In the genomic region with DNA sequence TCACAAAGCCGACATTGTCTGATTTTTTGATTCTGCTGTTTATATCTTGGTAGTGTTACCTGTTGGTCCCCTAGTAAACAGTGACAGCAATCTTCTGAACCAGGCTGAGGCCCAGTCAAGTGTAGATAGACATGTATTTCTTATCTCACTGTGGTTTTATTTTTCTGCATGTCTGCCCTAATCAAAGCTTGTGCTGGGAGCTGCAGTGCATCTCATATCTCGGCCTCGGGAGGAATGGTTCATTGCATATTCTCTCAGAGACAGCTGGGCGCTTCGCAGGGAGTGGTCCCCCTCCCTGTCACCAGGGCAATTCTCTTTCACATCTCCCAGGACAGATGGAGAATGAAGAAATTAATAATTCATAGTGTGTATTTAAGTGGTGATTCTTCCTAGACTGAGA, we compare ENCODE assay signal across 1 cellular context.
TF ChIP-seq lines count a peak whose summit lies in the region.

No MANE protein-coding gene starts in this region.

TF ChIP-seq in SK-N-SH, 30 proteins besides CTCF, POLR2A, EP300 and RAD21 (continued from another document):
- TF ChIP-seq, protein P1, sequence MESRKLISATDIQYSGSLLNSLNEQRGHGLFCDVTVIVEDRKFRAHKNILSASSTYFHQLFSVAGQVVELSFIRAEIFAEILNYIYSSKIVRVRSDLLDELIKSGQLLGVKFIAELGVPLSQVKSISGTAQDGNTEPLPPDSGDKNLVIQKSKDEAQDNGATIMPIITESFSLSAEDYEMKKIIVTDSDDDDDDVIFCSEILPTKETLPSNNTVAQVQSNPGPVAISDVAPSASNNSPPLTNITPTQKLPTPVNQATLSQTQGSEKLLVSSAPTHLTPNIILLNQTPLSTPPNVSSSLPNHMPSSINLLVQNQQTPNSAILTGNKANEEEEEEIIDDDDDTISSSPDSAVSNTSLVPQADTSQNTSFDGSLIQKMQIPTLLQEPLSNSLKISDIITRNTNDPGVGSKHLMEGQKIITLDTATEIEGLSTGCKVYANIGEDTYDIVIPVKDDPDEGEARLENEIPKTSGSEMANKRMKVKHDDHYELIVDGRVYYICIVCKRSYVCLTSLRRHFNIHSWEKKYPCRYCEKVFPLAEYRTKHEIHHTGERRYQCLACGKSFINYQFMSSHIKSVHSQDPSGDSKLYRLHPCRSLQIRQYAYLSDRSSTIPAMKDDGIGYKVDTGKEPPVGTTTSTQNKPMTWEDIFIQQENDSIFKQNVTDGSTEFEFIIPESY (IDR thresholded peaks at IDR 0.05; ENCODE audit: borderline replicate concordance, low read depth) = no peak
- TF ChIP-seq TAF1 (IDR thresholded peaks at IDR 0.05; ENCODE audit: borderline replicate concordance, low read depth, low read length) = no peak
- TF ChIP-seq, protein P2, sequence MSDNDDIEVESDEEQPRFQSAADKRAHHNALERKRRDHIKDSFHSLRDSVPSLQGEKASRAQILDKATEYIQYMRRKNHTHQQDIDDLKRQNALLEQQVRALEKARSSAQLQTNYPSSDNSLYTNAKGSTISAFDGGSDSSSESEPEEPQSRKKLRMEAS (IDR thresholded peaks at IDR 0.05; ENCODE audit: low read depth) = no peak
- no peak for TF ChIP-seq NFIC (IDR thresholded peaks at IDR 0.05; ENCODE audit: borderline replicate concordance)
- TF ChIP-seq, protein P3, sequence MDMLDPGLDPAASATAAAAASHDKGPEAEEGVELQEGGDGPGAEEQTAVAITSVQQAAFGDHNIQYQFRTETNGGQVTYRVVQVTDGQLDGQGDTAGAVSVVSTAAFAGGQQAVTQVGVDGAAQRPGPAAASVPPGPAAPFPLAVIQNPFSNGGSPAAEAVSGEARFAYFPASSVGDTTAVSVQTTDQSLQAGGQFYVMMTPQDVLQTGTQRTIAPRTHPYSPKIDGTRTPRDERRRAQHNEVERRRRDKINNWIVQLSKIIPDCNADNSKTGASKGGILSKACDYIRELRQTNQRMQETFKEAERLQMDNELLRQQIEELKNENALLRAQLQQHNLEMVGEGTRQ (IDR thresholded peaks at IDR 0.05; ENCODE audit: borderline replicate concordance, low read depth, low read length) = no peak
- TF ChIP-seq RFX5 (IDR thresholded peaks at IDR 0.05; ENCODE audit: low read length) = no peak
- TF ChIP-seq, protein P4, sequence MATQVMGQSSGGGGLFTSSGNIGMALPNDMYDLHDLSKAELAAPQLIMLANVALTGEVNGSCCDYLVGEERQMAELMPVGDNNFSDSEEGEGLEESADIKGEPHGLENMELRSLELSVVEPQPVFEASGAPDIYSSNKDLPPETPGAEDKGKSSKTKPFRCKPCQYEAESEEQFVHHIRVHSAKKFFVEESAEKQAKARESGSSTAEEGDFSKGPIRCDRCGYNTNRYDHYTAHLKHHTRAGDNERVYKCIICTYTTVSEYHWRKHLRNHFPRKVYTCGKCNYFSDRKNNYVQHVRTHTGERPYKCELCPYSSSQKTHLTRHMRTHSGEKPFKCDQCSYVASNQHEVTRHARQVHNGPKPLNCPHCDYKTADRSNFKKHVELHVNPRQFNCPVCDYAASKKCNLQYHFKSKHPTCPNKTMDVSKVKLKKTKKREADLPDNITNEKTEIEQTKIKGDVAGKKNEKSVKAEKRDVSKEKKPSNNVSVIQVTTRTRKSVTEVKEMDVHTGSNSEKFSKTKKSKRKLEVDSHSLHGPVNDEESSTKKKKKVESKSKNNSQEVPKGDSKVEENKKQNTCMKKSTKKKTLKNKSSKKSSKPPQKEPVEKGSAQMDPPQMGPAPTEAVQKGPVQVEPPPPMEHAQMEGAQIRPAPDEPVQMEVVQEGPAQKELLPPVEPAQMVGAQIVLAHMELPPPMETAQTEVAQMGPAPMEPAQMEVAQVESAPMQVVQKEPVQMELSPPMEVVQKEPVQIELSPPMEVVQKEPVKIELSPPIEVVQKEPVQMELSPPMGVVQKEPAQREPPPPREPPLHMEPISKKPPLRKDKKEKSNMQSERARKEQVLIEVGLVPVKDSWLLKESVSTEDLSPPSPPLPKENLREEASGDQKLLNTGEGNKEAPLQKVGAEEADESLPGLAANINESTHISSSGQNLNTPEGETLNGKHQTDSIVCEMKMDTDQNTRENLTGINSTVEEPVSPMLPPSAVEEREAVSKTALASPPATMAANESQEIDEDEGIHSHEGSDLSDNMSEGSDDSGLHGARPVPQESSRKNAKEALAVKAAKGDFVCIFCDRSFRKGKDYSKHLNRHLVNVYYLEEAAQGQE (IDR thresholded peaks at IDR 0.05; ENCODE audit: low read depth, low read length) = no peak
- TF ChIP-seq, protein P5, sequence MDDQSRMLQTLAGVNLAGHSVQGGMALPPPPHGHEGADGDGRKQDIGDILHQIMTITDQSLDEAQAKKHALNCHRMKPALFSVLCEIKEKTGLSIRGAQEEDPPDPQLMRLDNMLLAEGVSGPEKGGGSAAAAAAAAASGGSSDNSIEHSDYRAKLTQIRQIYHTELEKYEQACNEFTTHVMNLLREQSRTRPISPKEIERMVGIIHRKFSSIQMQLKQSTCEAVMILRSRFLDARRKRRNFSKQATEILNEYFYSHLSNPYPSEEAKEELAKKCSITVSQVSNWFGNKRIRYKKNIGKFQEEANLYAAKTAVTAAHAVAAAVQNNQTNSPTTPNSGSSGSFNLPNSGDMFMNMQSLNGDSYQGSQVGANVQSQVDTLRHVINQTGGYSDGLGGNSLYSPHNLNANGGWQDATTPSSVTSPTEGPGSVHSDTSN (IDR thresholded peaks at IDR 0.05) = no peak
- no peak for TF ChIP-seq NRF1 (IDR thresholded peaks at IDR 0.05; ENCODE audit: low read depth, low read length)
- no peak for TF ChIP-seq RXRA (IDR thresholded peaks at IDR 0.05; ENCODE audit: borderline replicate concordance, low read depth)
- TF ChIP-seq MEF2A (IDR thresholded peaks at IDR 0.05; ENCODE audit: borderline replicate concordance, low read depth) = no peak
- TF ChIP-seq CHD2 (IDR thresholded peaks at IDR 0.05; ENCODE audit: low read length, partially characterized antibody) = no peak
